In the genomic region with DNA sequence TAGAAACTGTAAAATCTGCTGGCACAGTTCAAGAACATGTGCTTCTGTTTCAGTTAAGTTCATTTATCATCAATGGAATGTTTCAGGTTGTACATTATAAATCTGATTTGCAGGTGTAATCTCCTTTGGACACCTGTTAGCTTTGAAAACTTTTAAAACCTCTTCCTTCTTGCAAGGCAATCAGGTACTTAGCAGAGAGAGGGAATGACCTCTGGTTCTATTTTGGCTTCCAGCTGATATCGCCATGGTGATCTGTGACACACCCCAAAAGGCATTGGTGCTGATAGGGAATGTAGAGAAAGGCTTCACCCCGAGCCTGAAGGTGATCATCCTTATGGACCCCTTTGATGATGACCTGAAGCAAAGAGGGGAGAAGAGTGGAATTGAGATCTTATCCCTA, we compare ENCODE assay signal across 17 cellular contexts. TPM values are rescaled to one million over a fixed set of nuclear protein-coding genes. Genes with fewer than 3 reads are reported as not detected.
DNase-seq lines count a peak whose midpoint lies in the region; ATAC-seq, FAIRE-seq and TF ChIP-seq lines count a peak whose summit lies in the region.
"Had no signal": no experiment of that assay in that cellular context is flagged by ENCODE, and none has a peak within 500 bp of the region (broad histone marks: within the 10 kb centered on the region; RNA-seq: fewer than 3 reads in every experiment).

No MANE protein-coding gene starts in this region.

- no peak overlapping the region for H2AFZ ChIP-seq in HepG2 (ENCODE audit: low read length)

- no peak overlapping the region for H2BK5ac ChIP-seq in mesendoderm (ENCODE audit: low read length)

- TF ChIP-seq POLR2A in HepG2 (IDR thresholded peaks at IDR 0.05; ENCODE audit: insufficient read depth in 1 of 2, low read depth in 2 of 2, low read length in 2 of 2), result no peak
- TF ChIP-seq POLR2A in right lobe of liver (IDR thresholded peaks at IDR 0.05), result no peak
- no peak for TF ChIP-seq POLR2A in erythroblast (IDR thresholded peaks at IDR 0.05; ENCODE audit: low read length)

- peaks cover 8 to 14% of the 10 kb centered on the region in 2 donors for H3K9me3 Mint-ChIP-seq in stimulated activated naive B cell treated with anti-CD40 and anti-IgM and Interleukin-4, amounts not matched to agents 10 μg/mL and 1 μg/mL and 100 μg/mL, for 72 hours
- H3K9me3 Mint-ChIP-seq: CD4-positive, alpha-beta T cell; H9 had no signal

- no peak for TF ChIP-seq RAD21 in HepG2 (CRISPR knock-in tag; IDR thresholded peaks at IDR 0.05)

- POLR2A ChIA-PET in HepG2 (lab: Yijun Ruan, JAX), result no interaction called here

- H3K56ac ChIP-seq in mesendoderm (ENCODE audit: low read length), result no peak overlapping the region

- DNase-seq in HepG2 (ENCODE audit: low spot score) (no peak), right lobe of liver (no peak), erythroblast (lab: John Stamatoyannopoulos, UW) (peak; percentile 53 to 79), mesendoderm (peak; percentile 30), AML-193 (lab: John Stamatoyannopoulos, UW) (no peak), GM19240 (ENCODE audit: insufficient read length, low spot score) (no peak)
- no peak for DNase-seq in stimulated activated naive B cell treated with anti-CD40 and anti-IgM and Interleukin-4, amounts not matched to agents 10 μg/mL and 1 μg/mL and 100 μg/mL, for 72 hours
- DNase-seq: CD4-positive, alpha-beta T cell; DMS79 treated with DMSO at 0.1 percent for 48 hours; GF-D8; H9; IMR-90 had no signal

- H3K9me3 ChIP-seq in HepG2 (ENCODE audit: low read length), result no peaks in the 10 kb centered on the region
- no peaks in the 10 kb centered on the region for H3K9me3 ChIP-seq in right lobe of liver

- H3K9ac ChIP-seq in HepG2 (ENCODE audit: insufficient read depth, low read depth, low read length) (no peak overlapping the region), mesendoderm (ENCODE audit: low read length) (no peak overlapping the region)

- CTCF ChIA-PET in HepG2 (lab: Yijun Ruan, JAX; ENCODE audit: low intra/inter-chr PET ratio, low total read pairs), result no interaction called here

- H3K4me2 ChIP-seq in HepG2 (ENCODE audit: low read depth, low read length) (no peak overlapping the region), mesendoderm (ENCODE audit: low read length) (no peak overlapping the region)

- H4K20me1 ChIP-seq in HepG2 (ENCODE audit: insufficient read depth, low read length), result no peaks in the 10 kb centered on the region

- TF ChIP-seq EP300 in HepG2 (IDR thresholded peaks at IDR 0.05; ENCODE audit: low read depth in 2 of 2, low read length in 2 of 2) (no peak), HepG2 (CRISPR knock-in tag; IDR thresholded peaks at IDR 0.05; ENCODE audit: borderline replicate concordance) (no peak)

- H3K27me3 ChIP-seq in HepG2 (ENCODE audit: control insufficient read depth in 1 of 2, insufficient read depth in 2 of 2, low read length in 2 of 2) (no peaks in the 10 kb centered on the region), right lobe of liver (no peaks in the 10 kb centered on the region), mesendoderm (ENCODE audit: insufficient read depth, low read length, poor library complexity) (no peaks in the 10 kb centered on the region)

- H3K4me1 ChIP-seq in HepG2 (ENCODE audit: insufficient read depth, low read length) (no peaks in the 10 kb centered on the region), right lobe of liver (no peaks in the 10 kb centered on the region), mesendoderm (ENCODE audit: control insufficient read depth, low read depth, low read length) (no peaks in the 10 kb centered on the region)

- H3K4me3 ChIP-seq in HepG2 (replicated peaks in 1 of 3; ENCODE audit: insufficient read depth in 1 of 3, low read depth in 2 of 3, low read length in 3 of 3), result no peak overlapping the region
- H3K4me3 ChIP-seq in right lobe of liver, result no peak overlapping the region
- H3K4me3 ChIP-seq in mesendoderm (ENCODE audit: low read length), result no peak overlapping the region
- H3K4me3 ChIP-seq: K562 had no signal

- H3K23ac ChIP-seq in mesendoderm (ENCODE audit: low read length), result no peak overlapping the region

- H3K36me3 ChIP-seq in HepG2 (replicated peaks in 1 of 2; ENCODE audit: control insufficient read depth in 1 of 2, insufficient read depth in 2 of 2, low read length in 2 of 2), result peaks cover 30 to 76% of the 10 kb centered on the region in 2 experiments
- H3K36me3 ChIP-seq in right lobe of liver, result peaks cover 0 to 87% (median 29%) of the 10 kb centered on the region in 4 donors
- H3K36me3 ChIP-seq in mesendoderm (ENCODE audit: control insufficient read depth, insufficient read depth, low read length), result no peaks in the 10 kb centered on the region

- H3K79me2 ChIP-seq in HepG2 (ENCODE audit: insufficient read depth, low read length), result no peaks in the 10 kb centered on the region
- no peaks in the 10 kb centered on the region for H3K79me2 ChIP-seq in mesendoderm (ENCODE audit: control insufficient read depth, insufficient read depth, low read length)

- BruUV-seq in HepG2 (replicated peaks; lab: Mats Ljungman, UMichigan), result no TSS peak

- peak overlapping the region; percentile 56 for H3K27ac Mint-ChIP-seq in stimulated activated naive B cell treated with anti-CD40 and anti-IgM and Interleukin-4, amounts not matched to agents 10 μg/mL and 1 μg/mL and 100 μg/mL, for 72 hours
- H3K27ac Mint-ChIP-seq: CD4-positive, alpha-beta T cell; H9 had no signal

- H4K8ac ChIP-seq in mesendoderm (ENCODE audit: low read depth, low read length), result no peak overlapping the region

- H3K36me3 Mint-ChIP-seq in stimulated activated naive B cell treated with anti-CD40 and anti-IgM and Interleukin-4, amounts not matched to agents 10 μg/mL and 1 μg/mL and 100 μg/mL, for 72 hours, result peaks cover 59 to 68% of the 10 kb centered on the region in 2 donors

- no peak overlapping the region for H3K4me3 Mint-ChIP-seq in stimulated activated naive B cell treated with anti-CD40 and anti-IgM and Interleukin-4, amounts not matched to agents 10 μg/mL and 1 μg/mL and 100 μg/mL, for 72 hours
- H3K4me3 Mint-ChIP-seq: CD4-positive, alpha-beta T cell; H9 had no signal

- H4K5ac ChIP-seq in mesendoderm (ENCODE audit: low read length), result no peak overlapping the region

- H3K27me3 Mint-ChIP-seq in stimulated activated naive B cell treated with anti-CD40 and anti-IgM and Interleukin-4, amounts not matched to agents 10 μg/mL and 1 μg/mL and 100 μg/mL, for 72 hours, result no peaks in the 10 kb centered on the region
- H3K27me3 Mint-ChIP-seq: CD4-positive, alpha-beta T cell had no signal

- in situ Hi-C loops in HepG2 (cut with HindIII; ENCODE audit: extremely low pct_ligation_motif_present, low pct_unique_long_range_greater_than_20kb), result no loop called here

- no peak overlapping the region for H2BK15ac ChIP-seq in mesendoderm (replicated peaks; ENCODE audit: low read depth)

- ATAC-seq in HepG2 (no peak), right lobe of liver (no peak), HG03039 (IDR thresholded peaks at IDR 0.05; ENCODE audit: unreplicated experiment) (no peak)
- no peak for ATAC-seq in stimulated activated naive B cell treated with anti-CD40 and anti-IgM and Interleukin-4, amounts not matched to agents 10 μg/mL and 1 μg/mL and 100 μg/mL, for 72 hours (replicated peaks)
- ATAC-seq: K562 had no signal

- H3K18ac ChIP-seq in mesendoderm (ENCODE audit: low read length), result no peak overlapping the region

- FAIRE-seq in HepG2 (lab: Jason Lieb, UNC), result no peak
- FAIRE-seq: H1, K562 had no signal

- TF ChIP-seq CTCF in HepG2 (CRISPR knock-in tag; IDR thresholded peaks at IDR 0.05) (no peak), right lobe of liver (IDR thresholded peaks at IDR 0.05) (no peak)

- H3K79me1 ChIP-seq in mesendoderm (ENCODE audit: low read length), result no peaks in the 10 kb centered on the region

- H3K4ac ChIP-seq in mesendoderm (ENCODE audit: low read depth, low read length), result no peak overlapping the region

- WGBS in HepG2 (ENCODE audit: low lambda C conversion rate), result 93% methylated on average over 2 of the region's 2 CpGs
- WGBS in right lobe of liver (ENCODE audit: insufficient coverage, low coverage, low lambda C conversion rate, missing lambda C conversion rate), result 100% methylated on average over 1 of the region's 2 CpGs
- WGBS in mesendoderm (ENCODE audit: extremely low coverage, insufficient coverage, low lambda C conversion rate), result no CpG with 5 or more reads among the region's 2 CpGs

- intact Hi-C loops in HepG2 (cut with micrococcal nuclease; ENCODE audit: unreplicated experiment), result no loop called here
- intact Hi-C loops in right lobe of liver (cut with DNase I), result no loop called here

- H3K27ac ChIP-seq in HepG2 (ENCODE audit: extremely low read length, insufficient read depth, low read length) (no peak overlapping the region), right lobe of liver (no peak overlapping the region), mesendoderm (ENCODE audit: low read depth, low read length) (no peak overlapping the region)
- H3K27ac ChIP-seq: C4-2B, HL-60 had no signal

- no peak overlapping the region for H2BK120ac ChIP-seq in mesendoderm (ENCODE audit: low read depth, low read length)

- H2AK5ac ChIP-seq in mesendoderm (ENCODE audit: low read length), result no peak overlapping the region

- H3K4me1 Mint-ChIP-seq in stimulated activated naive B cell treated with anti-CD40 and anti-IgM and Interleukin-4, amounts not matched to agents 10 μg/mL and 1 μg/mL and 100 μg/mL, for 72 hours, result peaks cover 10 to 21% of the 10 kb centered on the region in 2 donors
- H3K4me1 Mint-ChIP-seq: H9 had no signal

RNA-seq across cellular contexts. Expression of a gene that starts 35.4 kb away (rescaled TPM):
- total RNA-seq in HepG2 (2016; rRNA removed; fragmentation: Illumina TruSeq; extraction: Trizol) (32.7 and 56.4 TPM in 2 replicates), right lobe of liver (10 to 100 TPM; 35.1 to 92.4 (median 73.8) TPM)
- total RNA-seq in HepG2 (2016; cell fraction: cytosol; rRNA removed; fragmentation: Illumina TruSeq; extraction: Trizol; ENCODE audit: low read depth), result 7.5 and 7.6 TPM in 2 replicates
- total RNA-seq in HepG2 (2016; cell fraction: insoluble cytoplasmic fraction; rRNA removed; fragmentation: Illumina TruSeq; extraction: Trizol), result 31.4 and 60.5 TPM in 2 replicates
- 11.4 and 13.4 TPM in 2 replicates for total RNA-seq in HepG2 (2016; cell fraction: membrane; rRNA removed; fragmentation: Illumina TruSeq; extraction: Trizol)
- 67.4 and 69.7 TPM in 2 replicates for total RNA-seq in HepG2 (2016; cell fraction: nucleus; rRNA removed; fragmentation: Illumina TruSeq; extraction: Trizol)
- 72.1 and 82.5 TPM in 2 replicates for polyA plus RNA-seq in HepG2 (2011; rRNA removed)
- 46.4 and 61.1 TPM in 2 replicates for polyA plus RNA-seq in HepG2 (2011; cell fraction: cytosol; rRNA removed)
- polyA plus RNA-seq in HepG2 (2011; cell fraction: nucleus; rRNA removed), result 118 and 139 TPM in 2 replicates
- polyA plus RNA-seq in HepG2 (2012), result 67.2 and 80.7 TPM in 2 replicates
- polyA plus RNA-seq in HepG2 (2016; cell fraction: cytosol; fragmentation: Illumina TruSeq; extraction: Trizol; ENCODE audit: low read depth), result 3.7 and 4.3 TPM in 2 replicates
- 26.4 and 27.5 TPM in 2 replicates for polyA plus RNA-seq in HepG2 (2016; cell fraction: insoluble cytoplasmic fraction; fragmentation: Illumina TruSeq; extraction: Trizol; ENCODE audit: low read depth)
- 6.5 TPM in 2 replicates for polyA plus RNA-seq in HepG2 (2016; cell fraction: membrane; fragmentation: Illumina TruSeq; extraction: Trizol; ENCODE audit: low read depth)
- 88.2 and 99.1 TPM in 2 replicates for polyA plus RNA-seq in HepG2 (2016; cell fraction: nucleus; fragmentation: Illumina TruSeq; extraction: Trizol; ENCODE audit: insufficient read depth, low read depth)
- polyA minus RNA-seq in HepG2 (2011; rRNA and poly(A)+ RNA removed; ENCODE audit: low replicate concordance), result 45.1 and 203 TPM in 2 replicates
- polyA minus RNA-seq in HepG2 (2011; cell fraction: cytosol; rRNA and poly(A)+ RNA removed), result 54.1 and 66.6 TPM in 2 replicates
- polyA minus RNA-seq in HepG2 (2011; cell fraction: nucleus; rRNA and poly(A)+ RNA removed), result 68.9 and 74.5 TPM in 2 replicates
- 0.20 TPM for polyA plus RNA-seq in mesendoderm (2013, experiment 1 of 2)
- polyA plus RNA-seq in mesendoderm (2013, experiment 2 of 2), result 0.13 TPM
- total RNA-seq: H1, H9 had no signal
- polyA plus RNA-seq: H1 had no signal

RNA-seq across cellular contexts. Expression of a gene that starts 37.4 kb away (rescaled TPM):
- total RNA-seq in HepG2 (2016; rRNA removed; fragmentation: Illumina TruSeq; extraction: Trizol) (49.4 and 50.9 TPM in 2 replicates), right lobe of liver (10 to 100 TPM; 12.2 to 23.0 (median 16.0) TPM)
- total RNA-seq in HepG2 (2016; cell fraction: cytosol; rRNA removed; fragmentation: Illumina TruSeq; extraction: Trizol; ENCODE audit: low read depth), result 35.2 and 46.9 TPM in 2 replicates
- 52.5 and 54.7 TPM in 2 replicates for total RNA-seq in HepG2 (2016; cell fraction: insoluble cytoplasmic fraction; rRNA removed; fragmentation: Illumina TruSeq; extraction: Trizol)
- total RNA-seq in HepG2 (2016; cell fraction: membrane; rRNA removed; fragmentation: Illumina TruSeq; extraction: Trizol), result 80.7 and 80.9 TPM in 2 replicates
- 42.2 and 43.4 TPM in 2 replicates for total RNA-seq in HepG2 (2016; cell fraction: nucleus; rRNA removed; fragmentation: Illumina TruSeq; extraction: Trizol)
- 16.3 and 20.9 TPM in 2 replicates for polyA plus RNA-seq in HepG2 (2011; rRNA removed)
- 8.4 and 12.7 TPM in 2 replicates for polyA plus RNA-seq in HepG2 (2011; cell fraction: cytosol; rRNA removed)
- polyA plus RNA-seq in HepG2 (2011; cell fraction: nucleus; rRNA removed), result 34.4 and 41.6 TPM in 2 replicates
- polyA plus RNA-seq in HepG2 (2012), result 22.0 and 25.6 TPM in 2 replicates
- 33.5 and 47.1 TPM in 2 replicates for polyA plus RNA-seq in HepG2 (2016; cell fraction: cytosol; fragmentation: Illumina TruSeq; extraction: Trizol; ENCODE audit: low read depth)
- 44.1 and 46.7 TPM in 2 replicates for polyA plus RNA-seq in HepG2 (2016; cell fraction: insoluble cytoplasmic fraction; fragmentation: Illumina TruSeq; extraction: Trizol; ENCODE audit: low read depth)
- polyA plus RNA-seq in HepG2 (2016; cell fraction: membrane; fragmentation: Illumina TruSeq; extraction: Trizol; ENCODE audit: low read depth), result 57.9 and 69.4 TPM in 2 replicates
- 80.3 and 81.7 TPM in 2 replicates for polyA plus RNA-seq in HepG2 (2016; cell fraction: nucleus; fragmentation: Illumina TruSeq; extraction: Trizol; ENCODE audit: insufficient read depth, low read depth)
- polyA minus RNA-seq in HepG2 (2011; rRNA and poly(A)+ RNA removed; ENCODE audit: low replicate concordance), result 17.3 and 32.4 TPM in 2 replicates
- polyA minus RNA-seq in HepG2 (2011; cell fraction: cytosol; rRNA and poly(A)+ RNA removed), result 6.6 and 7.8 TPM in 2 replicates
- polyA minus RNA-seq in HepG2 (2011; cell fraction: nucleus; rRNA and poly(A)+ RNA removed), result 34.8 and 42.5 TPM in 2 replicates
- 21.6 TPM for polyA plus RNA-seq in mesendoderm (2013, experiment 1 of 2)
- 21.7 TPM for polyA plus RNA-seq in mesendoderm (2013, experiment 2 of 2)

RNA-seq across cellular contexts. Expression of a gene that starts 37.7 kb away (rescaled TPM):
- total RNA-seq in HepG2 (2016; rRNA removed; fragmentation: Illumina TruSeq; extraction: Trizol) (32.7 and 38.7 TPM in 2 replicates), right lobe of liver (10 to 100 TPM; 11.2 to 26.2 (median 12.3) TPM)
- total RNA-seq in HepG2 (2016; cell fraction: cytosol; rRNA removed; fragmentation: Illumina TruSeq; extraction: Trizol; ENCODE audit: low read depth), result 7.8 and 10.4 TPM in 2 replicates
- 31.1 and 36.1 TPM in 2 replicates for total RNA-seq in HepG2 (2016; cell fraction: insoluble cytoplasmic fraction; rRNA removed; fragmentation: Illumina TruSeq; extraction: Trizol)
- total RNA-seq in HepG2 (2016; cell fraction: membrane; rRNA removed; fragmentation: Illumina TruSeq; extraction: Trizol), result 19.0 and 19.3 TPM in 2 replicates
- 73.4 and 74.7 TPM in 2 replicates for total RNA-seq in HepG2 (2016; cell fraction: nucleus; rRNA removed; fragmentation: Illumina TruSeq; extraction: Trizol)
- polyA plus RNA-seq in HepG2 (2011; rRNA removed), result 10.2 and 11.7 TPM in 2 replicates
- 8.2 and 9.5 TPM in 2 replicates for polyA plus RNA-seq in HepG2 (2011; cell fraction: cytosol; rRNA removed)
- polyA plus RNA-seq in HepG2 (2011; cell fraction: nucleus; rRNA removed), result 19.8 and 20.7 TPM in 2 replicates
- 9.5 and 11.1 TPM in 2 replicates for polyA plus RNA-seq in HepG2 (2012)
- polyA plus RNA-seq in HepG2 (2016; cell fraction: cytosol; fragmentation: Illumina TruSeq; extraction: Trizol; ENCODE audit: low read depth), result 8.3 and 11.0 TPM in 2 replicates
- polyA plus RNA-seq in HepG2 (2016; cell fraction: insoluble cytoplasmic fraction; fragmentation: Illumina TruSeq; extraction: Trizol; ENCODE audit: low read depth), result 32.7 and 33.2 TPM in 2 replicates
- 12.7 and 14.9 TPM in 2 replicates for polyA plus RNA-seq in HepG2 (2016; cell fraction: membrane; fragmentation: Illumina TruSeq; extraction: Trizol; ENCODE audit: low read depth)
- polyA plus RNA-seq in HepG2 (2016; cell fraction: nucleus; fragmentation: Illumina TruSeq; extraction: Trizol; ENCODE audit: insufficient read depth, low read depth), result 29.8 and 34.7 TPM in 2 replicates
- polyA minus RNA-seq in HepG2 (2011; rRNA and poly(A)+ RNA removed; ENCODE audit: low replicate concordance), result 15.3 and 16.3 TPM in 2 replicates
- 7.6 and 7.8 TPM in 2 replicates for polyA minus RNA-seq in HepG2 (2011; cell fraction: cytosol; rRNA and poly(A)+ RNA removed)
- 84.0 and 86.0 TPM in 2 replicates for polyA minus RNA-seq in HepG2 (2011; cell fraction: nucleus; rRNA and poly(A)+ RNA removed)
- polyA plus RNA-seq in mesendoderm (2013, experiment 1 of 2), result 10.7 TPM
- polyA plus RNA-seq in mesendoderm (2013, experiment 2 of 2), result 10.1 TPM

Comparison
In these comparisons a context has a peak if more than half of its experiments do, and no peak if none do; other contexts are left out.
1. DNase-seq: peak in erythroblast (2 of 2) and mesendoderm (single experiment); none in HepG2 (single experiment), right lobe of liver (0 of 3), stimulated activated naive B cell treated with anti-CD40 and anti-IgM and Interleukin-4, amounts not matched to agents 10 μg/mL and 1 μg/mL and 100 μg/mL, for 72 hours (single experiment), AML-193 (0 of 2) and GM19240 (single experiment).